In the genomic region with DNA sequence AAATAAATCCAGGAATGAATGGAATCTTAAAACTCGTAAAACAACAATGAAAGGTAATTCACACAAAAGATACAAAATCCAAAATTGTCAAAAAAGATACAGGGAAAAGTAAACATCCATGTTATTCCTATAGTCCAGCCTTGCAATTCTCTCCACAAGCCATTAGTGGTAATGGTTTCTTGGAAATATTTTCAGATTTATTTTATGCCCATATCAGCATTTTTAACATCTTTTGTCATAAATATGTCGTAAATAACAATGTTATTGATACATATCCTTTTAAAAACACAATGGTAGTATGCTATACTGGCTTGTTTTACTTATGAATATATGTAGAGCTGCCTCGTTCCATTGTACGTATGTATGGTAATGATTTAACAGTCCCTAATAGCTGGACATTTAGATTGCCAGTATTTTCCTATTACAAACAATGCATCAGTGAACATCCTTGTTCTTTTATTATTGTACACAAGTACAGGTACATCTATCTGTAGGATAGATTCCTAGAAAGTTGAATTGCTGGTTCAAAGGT, we compare ENCODE assay signal across 8 cellular contexts. TPM values are rescaled to one million over a fixed set of nuclear protein-coding genes. Genes with fewer than 3 reads are reported as not detected.
DNase-seq lines count a peak whose midpoint lies in the region; ATAC-seq and TF ChIP-seq lines count a peak whose summit lies in the region.

No MANE protein-coding gene starts in this region.

- no peak for ATAC-seq in activated T-cell treated with anti-CD3 and anti-CD28 coated beads, Interleukin-2, amount 50 U/mL, for 4 hours

- no peaks in the 10 kb centered on the region for H3K9me3 Mint-ChIP-seq in activated T-cell treated with anti-CD3 and anti-CD28 coated beads, Interleukin-2, amount 50 U/mL, for 4 hours

- intact Hi-C loops in adrenal gland (cut with DNase I), result loop anchor here (10.0 kb wide), 4 partner anchors 214 to 544 kb away; partner anchors contain the start of gene FNBP1L (in 1 of the 2)

- no peak for TF ChIP-seq EP300 in tibial nerve (IDR thresholded peaks at IDR 0.05)

- WGBS in adrenal gland, 4 donors, result 46 to 61% (median 55%) methylated on average over 4 of the region's 4 CpGs
- 64% methylated on average over 4 of the region's 4 CpGs for WGBS in liver
- WGBS in tibial nerve, 2 donors, result 53 to 54% methylated on average over 4 of the region's 4 CpGs

- TF ChIP-seq RAD21 in liver (IDR thresholded peaks at IDR 0.05), result no peak

- H3K36me3 ChIP-seq in adrenal gland (replicated peaks in 1 of 2) (no peaks in the 10 kb centered on the region), liver (ENCODE audit: control insufficient read depth in 4 of 4, insufficient read depth in 3 of 4, low read depth in 1 of 4, low read length in 3 of 4) (no peaks in the 10 kb centered on the region), tibial nerve (no peaks in the 10 kb centered on the region)

- peak overlapping the region; percentile 95 for H3K4me3 Mint-ChIP-seq in activated T-cell treated with anti-CD3 and anti-CD28 coated beads, Interleukin-2, amount 50 U/mL, for 4 hours

- peak overlapping the region; percentile 64 to 75 for H3K9ac ChIP-seq in liver (ENCODE audit: low read depth in 1 of 2, low read length in 2 of 2)

- H3K4me1 Mint-ChIP-seq in activated T-cell treated with anti-CD3 and anti-CD28 coated beads, Interleukin-2, amount 50 U/mL, for 4 hours (ENCODE audit: low read depth), result peaks cover 26% of the 10 kb centered on the region

- no peak for DNase-seq in activated T-cell treated with anti-CD3 and anti-CD28 coated beads, Interleukin-2, amount 50 U/mL, for 4 hours
- DNase-seq in activated T-cell treated with anti-CD3 and anti-CD28 coated beads, Interleukin-2, amount 50 U/mL, for 48 hours, result no peak
- DNase-seq in adrenal gland, result no peak
- no peak for DNase-seq in tibial nerve (ENCODE audit: low spot score in 2 of 2)
- DNase-seq in NCI-H748 treated with DMSO at 0.1 percent for 48 hours (lab: John Stamatoyannopoulos, UW), result no peak
- DNase-seq in kidney tubule cell (ENCODE audit: low spot score), result no peak
- DNase-seq in islet precursor cell, result no peak

- TF ChIP-seq CTCF in adrenal gland (IDR thresholded peaks at IDR 0.05) (no peak), liver (IDR thresholded peaks at IDR 0.05; ENCODE audit: low read depth, low read length, missing input control) (no peak), tibial nerve (IDR thresholded peaks at IDR 0.05) (no peak)

- H3K27me3 ChIP-seq in adrenal gland (no peaks in the 10 kb centered on the region), liver (ENCODE audit: control insufficient read depth in 4 of 4, insufficient read depth in 4 of 4, low read length in 3 of 4) (no peaks in the 10 kb centered on the region), tibial nerve (no peaks in the 10 kb centered on the region)

- H3K4me3 ChIP-seq in adrenal gland (peak overlapping the region in 3 of 4 donors; percentile 60 to 72 (median 66)), liver (ENCODE audit: low read depth in 1 of 3, low read length in 3 of 3) (peak overlapping the region; percentile 63 to 86 (median 80)), tibial nerve (peak overlapping the region; percentile 57 to 95 (median 82))

- peak overlapping the region in 4 of 5 donors; percentile 87 to 95 (median 94) for H3K27ac ChIP-seq in adrenal gland
- peak overlapping the region; percentile 91 to 97 for H3K27ac ChIP-seq in liver (ENCODE audit: low read depth in 1 of 2, low read length in 2 of 2)
- H3K27ac ChIP-seq in tibial nerve, result peak overlapping the region; percentile 83 to 99 (median 99)

- H3K27me3 Mint-ChIP-seq in activated T-cell treated with anti-CD3 and anti-CD28 coated beads, Interleukin-2, amount 50 U/mL, for 4 hours (ENCODE audit: low read depth), result peaks cover 4% of the 10 kb centered on the region

- TF ChIP-seq POLR2A in adrenal gland (IDR thresholded peaks at IDR 0.05) (no peak), tibial nerve (IDR thresholded peaks at IDR 0.05) (no peak)

- H3K36me3 Mint-ChIP-seq in activated T-cell treated with anti-CD3 and anti-CD28 coated beads, Interleukin-2, amount 50 U/mL, for 4 hours (ENCODE audit: insufficient read depth), result no peaks in the 10 kb centered on the region

- H3K4me1 ChIP-seq in adrenal gland (replicated peaks in 1 of 2), result peaks cover 11 to 24% of the 10 kb centered on the region in 2 donors
- peaks cover 0 to 20% (median 7%) of the 10 kb centered on the region in 4 donors for H3K4me1 ChIP-seq in liver (ENCODE audit: control insufficient read depth in 4 of 4, insufficient read depth in 4 of 4, low read length in 3 of 4)
- peaks cover 0 to 34% (median 13%) of the 10 kb centered on the region in 4 donors for H3K4me1 ChIP-seq in tibial nerve

- no peaks in the 10 kb centered on the region for H3K9me3 ChIP-seq in adrenal gland (replicated peaks in 1 of 3)
- peaks cover 0 to 2% (median 0%) of the 10 kb centered on the region in 4 donors for H3K9me3 ChIP-seq in liver (ENCODE audit: control insufficient read depth in 4 of 4, low read length in 3 of 4)
- H3K9me3 ChIP-seq in tibial nerve, result no peaks in the 10 kb centered on the region

TF ChIP-seq in liver, 16 proteins besides CTCF, POLR2A, EP300 and RAD21:
- no peak for TF ChIP-seq TAF1 (conservative IDR thresholded peaks at IDR 0.05)
- TF ChIP-seq HNF4G (IDR thresholded peaks at IDR 0.05), result no peak
- no peak for TF ChIP-seq YY1 (IDR thresholded peaks at IDR 0.05)
- TF ChIP-seq ATF3 (IDR thresholded peaks at IDR 0.05), result no peak
- TF ChIP-seq NR2F2 (IDR thresholded peaks at IDR 0.05), result peak; percentile 3
TF ChIP-seq in liver: peak in this region for 1.

RNA-seq across cellular contexts. Expression of gene DNTTIP2, which starts 30.6 kb away (rescaled TPM):
- total RNA-seq in activated T-cell treated with anti-CD3 and anti-CD28 coated beads, Interleukin-2, amount 50 U/mL, for 4 hours, result 100 to 1,000 TPM; 135 to 143 (median 141) TPM
- total RNA-seq in adrenal gland, result 10 to 100 TPM; 12.9 to 81.1 (median 31.7) TPM
- polyA plus RNA-seq in adrenal gland, result 100 to 1,000 TPM in 1 of 3 donors, 10 to 100 TPM in 2; 61.0 to 109 (median 61.7) TPM
- 10 to 100 TPM; 12.8 to 14.0 TPM for total RNA-seq in liver
- 10 to 100 TPM; 10.9 to 19.7 TPM for polyA plus RNA-seq in liver
- total RNA-seq in tibial nerve, result 10 to 100 TPM; 11.8 to 36.5 (median 21.3) TPM
